In the genomic region with DNA sequence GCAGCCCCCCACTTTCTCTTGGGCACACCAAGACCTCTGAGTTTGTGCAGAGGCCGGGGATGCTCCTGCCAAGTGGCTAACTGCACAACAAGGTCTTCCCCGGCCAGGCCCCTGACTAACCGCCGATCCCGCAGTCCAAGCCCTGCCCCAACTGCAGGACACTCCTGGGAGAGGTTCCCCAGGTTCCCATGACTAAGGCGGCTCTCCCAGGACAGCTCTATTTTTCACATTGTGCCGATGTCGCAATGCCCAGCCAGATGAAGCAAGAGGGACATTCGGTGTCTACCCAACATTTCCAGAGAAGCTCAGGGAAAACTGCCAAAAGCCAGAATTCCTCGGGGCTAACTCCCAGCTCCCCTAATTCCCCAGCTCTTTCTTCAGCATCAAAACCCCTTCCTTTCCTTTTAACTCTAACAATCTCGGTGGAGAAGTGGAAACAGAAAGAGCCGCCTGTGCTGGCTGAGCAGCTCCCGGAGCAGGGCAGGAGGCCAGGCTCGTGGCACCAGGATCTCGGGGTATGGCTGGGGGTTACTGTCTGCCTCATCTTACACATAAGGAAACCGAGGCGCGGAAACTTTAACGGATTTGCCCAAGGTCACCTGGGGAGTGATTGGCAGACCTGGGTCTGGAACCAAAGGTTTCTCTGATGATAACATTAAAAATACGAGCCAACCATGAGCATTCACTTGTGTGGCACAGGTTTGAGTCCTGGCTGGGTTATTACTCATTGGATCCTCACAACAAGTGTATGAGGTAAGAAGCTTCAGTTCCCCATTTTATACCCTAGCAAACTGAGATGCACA, we compare ENCODE assay signal across 15 cellular contexts.
A peak's percentile ranks its signal among the peaks of the same experiment; 100 is the strongest.
DNase-seq lines count a peak whose midpoint lies in the region; ATAC-seq and TF ChIP-seq lines count a peak whose summit lies in the region.
"Had no signal": no experiment of that assay in that cellular context is flagged by ENCODE, and none has a peak within 500 bp of the region (broad histone marks: within the 10 kb centered on the region; RNA-seq: fewer than 3 reads in every experiment).

No MANE protein-coding gene starts in this region.

- DNase-seq in GM04503 (ENCODE audit: low read depth) (peak; percentile 54), RWPE1 (ENCODE audit: low spot score) (peak; percentile 75), fibroblast of lung (ENCODE audit: low read depth in 2 of 2) (peak; percentile 79 to 86), sigmoid colon (peak; percentile 89), dorsolateral prefrontal cortex (no peak)
- no peak for DNase-seq in stimulated activated CD4-positive, alpha-beta T cell treated with anti-CD3 and anti-CD28 coated beads, Interleukin-4, amount 100 ng/mL, for 4 hours
- no peak for DNase-seq in activated CD4-positive, alpha-beta T cell treated with anti-CD3 and anti-CD28 coated beads, Interleukin-2, amount 10 ng/mL, durations not matched to agents 7 days and 5 days
- DNase-seq: CD4-positive, CD25-positive, alpha-beta regulatory T cell; hippocampal formation; NCI-H1436 treated with DMSO at 0.1 percent for 48 hours; SHP77 had no signal

- WGBS in sigmoid colon, 2 donors = 85 to 86% methylated on average over 20 of the region's 20 CpGs

- H3K4me1 Mint-ChIP-seq in activated CD4-positive, alpha-beta T cell treated with anti-CD3 and anti-CD28 coated beads, Interleukin-2, amount 10 ng/mL, durations not matched to agents 7 days and 5 days = peaks cover 8% of the 10 kb centered on the region
- H3K4me1 Mint-ChIP-seq: central memory CD8-positive, alpha-beta T cell had no signal

- no peak overlapping the region for H3K4me2 ChIP-seq in fibroblast of lung (ENCODE audit: extremely low read depth, insufficient read depth, low read length)

- H4K20me1 ChIP-seq in fibroblast of lung (ENCODE audit: control insufficient read depth, extremely low read depth, insufficient read depth, low read length) = no peaks in the 10 kb centered on the region

- intact Hi-C loops in sigmoid colon (cut with DNase I) (no loop called here), dorsolateral prefrontal cortex (cut with DNase I) (no loop called here)

- CTCF ChIA-PET in RWPE1 (lab: Yijun Ruan, JAX) = interaction anchor here (0.6 to 1.0 kb wide), 2 partner anchors 33 to 313 kb away, joined by 3 read pairs; no protein-coding TSS in a partner anchor
- CTCF ChIA-PET in activated CD4-positive, alpha-beta T cell treated with anti-CD3 and anti-CD28 coated beads, Interleukin-2, amount 10 ng/mL, durations not matched to agents 7 days and 5 days (lab: Charles Lee) = interaction anchor here (0.6 to 2.2 kb wide), 7 partner anchors 10 to 337 kb away, joined by 3 to 6 read pairs (median 3); no protein-coding TSS in a partner anchor

- H3K9me3 ChIP-seq in fibroblast of lung (ENCODE audit: control insufficient read depth, insufficient read depth, low read depth, low read length) = no peaks in the 10 kb centered on the region
- H3K9me3 ChIP-seq in sigmoid colon = no peaks in the 10 kb centered on the region

- TF ChIP-seq POLR2A in sigmoid colon (IDR thresholded peaks at IDR 0.05) = no peak

- no peak overlapping the region for H3K4me3 ChIP-seq in fibroblast of lung (replicated peaks in 1 of 4; ENCODE audit: control extremely low read depth in 1 of 4, insufficient read depth in 1 of 4, low read depth in 3 of 4, low read length in 4 of 4)
- no peak overlapping the region for H3K4me3 ChIP-seq in sigmoid colon
- H3K4me3 ChIP-seq in dorsolateral prefrontal cortex = no peak overlapping the region
- H3K4me3 ChIP-seq: GM12878 had no signal

- no peak overlapping the region for H2AFZ ChIP-seq in fibroblast of lung (ENCODE audit: low read length)

- TF ChIP-seq CTCF in RWPE1 (conservative IDR thresholded peaks at IDR 0.05; ENCODE audit: low read depth) = no peak
- no peak for TF ChIP-seq CTCF in fibroblast of lung (conservative IDR thresholded peaks at IDR 0.05 in 1 of 2, IDR thresholded peaks at IDR 0.05 in 1 of 2; ENCODE audit: low read depth in 1 of 2, low read length in 2 of 2)
- no peak for TF ChIP-seq CTCF in sigmoid colon (IDR thresholded peaks at IDR 0.05)
- TF ChIP-seq CTCF in dorsolateral prefrontal cortex (IDR thresholded peaks at IDR 0.05 in 54 of 56, conservative IDR thresholded peaks at IDR 0.05 in 2 of 56; ENCODE audit: low read depth in 1 of 56, partially characterized antibody in 56 of 56) = no peak

- no peaks in the 10 kb centered on the region for H3K36me3 Mint-ChIP-seq in activated CD4-positive, alpha-beta T cell treated with anti-CD3 and anti-CD28 coated beads, Interleukin-2, amount 10 ng/mL, durations not matched to agents 7 days and 5 days (ENCODE audit: low read depth)

- no peak overlapping the region for H3K9ac ChIP-seq in fibroblast of lung (ENCODE audit: insufficient read depth, low read length)

- no peaks in the 10 kb centered on the region for H3K27me3 Mint-ChIP-seq in activated CD4-positive, alpha-beta T cell treated with anti-CD3 and anti-CD28 coated beads, Interleukin-2, amount 10 ng/mL, durations not matched to agents 7 days and 5 days
- H3K27me3 Mint-ChIP-seq: CD4-positive, CD25-positive, alpha-beta regulatory T cell; central memory CD8-positive, alpha-beta T cell had no signal

- TF ChIP-seq EP300 in sigmoid colon (IDR thresholded peaks at IDR 0.05) = no peak

- H3K79me2 ChIP-seq in fibroblast of lung (ENCODE audit: control insufficient read depth, insufficient read depth, low read length) = no peaks in the 10 kb centered on the region

- H3K27ac Mint-ChIP-seq in activated CD4-positive, alpha-beta T cell treated with anti-CD3 and anti-CD28 coated beads, Interleukin-2, amount 10 ng/mL, durations not matched to agents 7 days and 5 days = no peak overlapping the region
- H3K27ac Mint-ChIP-seq: CD4-positive, CD25-positive, alpha-beta regulatory T cell; nephron had no signal

- H3K27me3 ChIP-seq in fibroblast of lung (ENCODE audit: control insufficient read depth, insufficient read depth, low read length) = no peaks in the 10 kb centered on the region
- no peaks in the 10 kb centered on the region for H3K27me3 ChIP-seq in sigmoid colon
- peaks cover 0 to 20% (median 0%) of the 10 kb centered on the region in 45 donors for H3K27me3 ChIP-seq in dorsolateral prefrontal cortex

- ATAC-seq in HG03139 (IDR thresholded peaks at IDR 0.05; ENCODE audit: unreplicated experiment) = no peak
- ATAC-seq: GM12878 had no signal

- POLR2A ChIA-PET in RWPE1 (lab: Yijun Ruan, JAX; ENCODE audit: low non-redundant PET) = no interaction called here
- POLR2A ChIA-PET in activated CD4-positive, alpha-beta T cell treated with anti-CD3 and anti-CD28 coated beads, Interleukin-2, amount 10 ng/mL, durations not matched to agents 7 days and 5 days (lab: Charles Lee) = no interaction called here

- H3K27ac ChIP-seq in RWPE1 (peak overlapping the region; percentile 91), fibroblast of lung (ENCODE audit: insufficient read depth, low read length) (no peak overlapping the region), sigmoid colon (no peak overlapping the region), dorsolateral prefrontal cortex (no peak overlapping the region)

- no peak overlapping the region for H3K4me3 Mint-ChIP-seq in activated CD4-positive, alpha-beta T cell treated with anti-CD3 and anti-CD28 coated beads, Interleukin-2, amount 10 ng/mL, durations not matched to agents 7 days and 5 days
- H3K4me3 Mint-ChIP-seq: central memory CD8-positive, alpha-beta T cell; nephron had no signal

- no peaks in the 10 kb centered on the region for H3K9me3 Mint-ChIP-seq in activated CD4-positive, alpha-beta T cell treated with anti-CD3 and anti-CD28 coated beads, Interleukin-2, amount 10 ng/mL, durations not matched to agents 7 days and 5 days
- H3K9me3 Mint-ChIP-seq: central memory CD8-positive, alpha-beta T cell; nephron had no signal

- H3K36me3 ChIP-seq in fibroblast of lung (ENCODE audit: control insufficient read depth, insufficient read depth, low read length) (no peaks in the 10 kb centered on the region), sigmoid colon (no peaks in the 10 kb centered on the region)

- H3K4me1 ChIP-seq in fibroblast of lung (ENCODE audit: control insufficient read depth, extremely low read depth, insufficient read depth, low read length) = no peaks in the 10 kb centered on the region
- peaks cover 0 to 4% (median 0%) of the 10 kb centered on the region in 4 donors for H3K4me1 ChIP-seq in sigmoid colon

Comparison
In these comparisons a context has a peak if more than half of its experiments do, and no peak if none do; other contexts are left out.
1. DNase-seq: peak in GM04503 (single experiment), RWPE1 (single experiment), fibroblast of lung (2 of 2) and sigmoid colon (single experiment); none in stimulated activated CD4-positive, alpha-beta T cell treated with anti-CD3 and anti-CD28 coated beads, Interleukin-4, amount 100 ng/mL, for 4 hours (0 of 2), activated CD4-positive, alpha-beta T cell treated with anti-CD3 and anti-CD28 coated beads, Interleukin-2, amount 10 ng/mL, durations not matched to agents 7 days and 5 days (single experiment) and dorsolateral prefrontal cortex (0 of 10).